Comparison of ENCODE assay signal across 32 cellular contexts in genomic region chr18:59189746-59190145, GRCh38. TPM values are rescaled to one million over a fixed set of nuclear protein-coding genes. Genes with fewer than 3 reads are reported as not detected.
"Had no signal": no experiment of that assay in that cellular context is flagged by ENCODE, and none has a peak within 500 bp of the region (broad histone marks: within the 10 kb centered on the region; RNA-seq: fewer than 3 reads in every experiment).

No MANE protein-coding gene starts in this region.

- H3K27me3 ChIP-seq: gastrocnemius medialis, stomach, suprapubic skin, tibial nerve had no signal

- H3K4me2 ChIP-seq: smooth muscle cell had no signal

- H3K9me3 ChIP-seq: gastrocnemius medialis, lower lobe of right lung, stomach, suprapubic skin, tibial nerve had no signal

- H3K27ac ChIP-seq: coronary artery, gastrocnemius medialis, lower lobe of right lung, stomach, suprapubic skin, tibial nerve had no signal

- ATAC-seq: activated CD4-positive, alpha-beta T cell treated with anti-CD3 and anti-CD28 coated beads for 36 hours; activated T-cell treated with anti-CD3 and anti-CD28 coated beads, Interleukin-2, amount 50 U/mL, for 4 hours; gastrocnemius medialis; lower lobe of right lung; naive thymus-derived CD8-positive, alpha-beta T cell; sciatic nerve; stimulated activated memory B cell treated with anti-CD40 and anti-IgM and Interleukin-4, amounts not matched to agents 10 μg/mL and 1 μg/mL and 100 μg/mL, for 72 hours had no signal

- FAIRE-seq: islet of Langerhans had no signal

- H3K27ac Mint-ChIP-seq: activated B cell treated with CpG ODN at 0.5 μM for 24 hours; activated CD4-positive, alpha-beta T cell treated with anti-CD3 and anti-CD28 coated beads for 36 hours; activated naive CD8-positive, alpha-beta T cell treated with anti-CD3 and anti-CD28 coated beads, Interleukin-2, amount 10 ng/mL, durations not matched to agents 7 days and 5 days; activated T-helper 2 cell treated with anti-CD3 and anti-CD28 coated beads, Interferon-gamma antibody, Interleukin-2, Interleukin-4, amounts not matched to agents 10 μg/mL and 5 μg/mL and 100 μg/mL, durations not matched to agents 14 hours and 24 hours and 36 hours; naive thymus-derived CD8-positive, alpha-beta T cell; stimulated activated memory B cell treated with anti-CD40 and anti-IgM and Interleukin-4, amounts not matched to agents 10 μg/mL and 1 μg/mL and 100 μg/mL, for 72 hours; T-helper 1 cell treated with Interleukin-12 subunit alpha and Interleukin-12 subunit beta and Interleukin-4 antibody, amounts not matched to agents 30 μg/mL and 1 μg/mL, for 36 hours had no signal

- H3K4me3 ChIP-seq: coronary artery, gastrocnemius medialis, lower lobe of right lung, smooth muscle cell, stomach, suprapubic skin, tibial nerve had no signal

- H3K4me1 ChIP-seq: gastrocnemius medialis, lower lobe of right lung, stomach, suprapubic skin, tibial nerve had no signal

- DNase-seq: activated B cell treated with CpG ODN at 0.5 μM for 24 hours; activated CD4-positive, alpha-beta T cell treated with anti-CD3 and anti-CD28 coated beads for 36 hours; activated CD4-positive, alpha-beta T cell treated with anti-CD3 and anti-CD28 coated beads, Interleukin-2, amount 50 U/mL, for 48 hours; activated CD8-positive, alpha-beta memory T cell treated with anti-CD3 and anti-CD28 coated beads, Interleukin-2, amount 50 U/mL, for 48 hours; activated naive CD4-positive, alpha-beta T cell; activated naive CD8-positive, alpha-beta T cell treated with anti-CD3 and anti-CD28 coated beads, Interleukin-2, amount 10 ng/mL, durations not matched to agents 7 days and 5 days; activated T-cell treated with anti-CD3 and anti-CD28 coated beads, Interleukin-2, amount 50 U/mL, for 4 hours; amniotic stem cell; cerebellar nuclear complex; gastrocnemius medialis; hippocampal formation; lower lobe of right lung; naive thymus-derived CD8-positive, alpha-beta T cell; stimulated activated CD4-positive, alpha-beta T cell treated with anti-CD3 and anti-CD28 coated beads, Interleukin-15, amount 100 ng/mL, for 24 hours; stomach; T1000 had no signal

- H3K4me1 Mint-ChIP-seq: activated B cell treated with CpG ODN at 0.5 μM for 24 hours; activated CD4-positive, alpha-beta T cell treated with anti-CD3 and anti-CD28 coated beads for 36 hours; activated naive CD8-positive, alpha-beta T cell treated with anti-CD3 and anti-CD28 coated beads, Interleukin-2, amount 10 ng/mL, durations not matched to agents 7 days and 5 days; naive thymus-derived CD8-positive, alpha-beta T cell; stimulated activated memory B cell treated with anti-CD40 and anti-IgM and Interleukin-4, amounts not matched to agents 10 μg/mL and 1 μg/mL and 100 μg/mL, for 72 hours had no signal

- H3K9me3 Mint-ChIP-seq: activated B cell treated with CpG ODN at 0.5 μM for 24 hours; activated naive CD8-positive, alpha-beta T cell treated with anti-CD3 and anti-CD28 coated beads, Interleukin-2, amount 10 ng/mL, durations not matched to agents 7 days and 5 days; activated T-cell treated with anti-CD3 and anti-CD28 coated beads, Interleukin-2, amount 50 U/mL, for 4 hours; activated T-helper 2 cell treated with anti-CD3 and anti-CD28 coated beads, Interferon-gamma antibody, Interleukin-2, Interleukin-4, amounts not matched to agents 10 μg/mL and 5 μg/mL and 100 μg/mL, durations not matched to agents 14 hours and 24 hours and 36 hours; stimulated activated memory B cell treated with anti-CD40 and anti-IgM and Interleukin-4, amounts not matched to agents 10 μg/mL and 1 μg/mL and 100 μg/mL, for 72 hours had no signal

- H3K4me3 Mint-ChIP-seq: activated B cell treated with CpG ODN at 0.5 μM for 24 hours; activated CD4-positive, alpha-beta T cell treated with anti-CD3 and anti-CD28 coated beads for 36 hours; activated naive CD8-positive, alpha-beta T cell treated with anti-CD3 and anti-CD28 coated beads, Interleukin-2, amount 10 ng/mL, durations not matched to agents 7 days and 5 days; activated T-cell treated with anti-CD3 and anti-CD28 coated beads, Interleukin-2, amount 50 U/mL, for 4 hours; naive thymus-derived CD8-positive, alpha-beta T cell; stimulated activated memory B cell treated with anti-CD40 and anti-IgM and Interleukin-4, amounts not matched to agents 10 μg/mL and 1 μg/mL and 100 μg/mL, for 72 hours; T-helper 1 cell treated with Interleukin-12 subunit alpha and Interleukin-12 subunit beta and Interleukin-4 antibody, amounts not matched to agents 30 μg/mL and 1 μg/mL, for 36 hours had no signal

- H3K36me3 Mint-ChIP-seq: activated naive CD8-positive, alpha-beta T cell treated with anti-CD3 and anti-CD28 coated beads, Interleukin-2, amount 10 ng/mL, durations not matched to agents 7 days and 5 days; naive thymus-derived CD8-positive, alpha-beta T cell; stimulated activated memory B cell treated with anti-CD40 and anti-IgM and Interleukin-4, amounts not matched to agents 10 μg/mL and 1 μg/mL and 100 μg/mL, for 72 hours had no signal

- H3K36me3 ChIP-seq: gastrocnemius medialis, lower lobe of right lung, stomach, suprapubic skin, tibial nerve had no signal

RNA-seq across cellular contexts. Expression of gene GRP, which starts 30.2 kb away (rescaled TPM):
- total RNA-seq: activated B cell treated with CpG ODN at 0.5 μM for 24 hours; activated CD4-positive, alpha-beta T cell treated with anti-CD3 and anti-CD28 coated beads for 36 hours; activated CD8-positive, alpha-beta memory T cell treated with anti-CD3 and anti-CD28 coated beads for 36 hours; activated naive CD8-positive, alpha-beta T cell treated with anti-CD3 and anti-CD28 coated beads, Interleukin-2, amount 10 ng/mL, durations not matched to agents 7 days and 5 days; activated T-cell treated with anti-CD3 and anti-CD28 coated beads, Interleukin-2, amount 50 U/mL, for 4 hours; activated T-helper 2 cell treated with anti-CD3 and anti-CD28 coated beads, Interferon-gamma antibody, Interleukin-2, Interleukin-4, amounts not matched to agents 10 μg/mL and 5 μg/mL and 100 μg/mL, durations not matched to agents 14 hours and 24 hours and 36 hours; epithelial cell of proximal tubule; fibroblast of lung; gastrocnemius medialis; naive thymus-derived CD8-positive, alpha-beta T cell; osteoblast; posterior vena cava; renal cortical epithelial cell; sciatic nerve; smooth muscle cell; suprapubic skin; tibial nerve; urinary bladder had no signal
- polyA plus RNA-seq: fibroblast of lung; naive thymus-derived CD8-positive, alpha-beta T cell; urinary bladder had no signal
